Comparison of ENCODE assay signal across 12 cellular contexts in the genomic region with DNA sequence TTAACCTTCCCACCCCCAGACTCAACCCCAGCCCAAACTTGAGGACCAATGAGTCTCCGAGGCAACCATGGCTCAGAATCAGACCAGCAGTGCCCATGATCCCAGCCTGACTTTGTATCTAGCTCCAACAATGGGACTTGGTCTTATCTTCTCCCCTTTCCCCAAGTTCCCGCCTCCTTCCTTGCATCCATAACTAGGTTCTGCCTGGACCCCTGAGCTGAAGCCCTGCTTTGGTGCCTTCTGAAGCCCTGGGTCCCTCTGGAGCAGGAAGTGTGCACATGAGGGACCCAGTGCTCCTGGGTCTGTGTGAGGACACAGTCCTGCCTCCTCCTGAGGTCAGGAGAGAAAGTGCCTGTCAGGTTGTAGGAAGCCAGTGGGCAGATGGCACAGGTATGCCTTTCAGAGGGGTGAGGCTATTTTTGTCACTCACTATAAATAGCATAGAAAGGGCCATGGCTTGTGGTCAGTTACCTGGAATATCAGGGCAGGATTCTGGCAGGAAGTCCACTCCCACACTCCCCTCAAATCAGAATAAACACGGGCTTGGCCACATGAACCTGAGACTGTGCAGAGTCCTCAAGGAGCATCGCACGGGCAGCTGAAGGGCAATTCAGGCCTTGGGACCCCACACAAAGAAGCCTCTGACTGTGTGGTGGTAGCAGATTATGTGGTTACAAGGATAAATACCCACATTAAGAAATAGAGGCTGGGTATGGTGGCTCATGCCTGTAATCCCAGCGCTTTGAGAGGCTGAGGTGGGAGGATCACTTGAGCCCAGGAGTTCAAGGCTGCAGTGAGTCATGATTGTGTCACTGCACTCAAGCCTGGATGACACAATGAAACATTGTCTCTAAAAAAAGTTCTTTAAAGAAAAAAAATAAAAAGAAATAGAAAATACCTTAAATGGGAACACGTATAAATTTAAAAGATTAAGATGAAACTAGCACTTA. TPM values are rescaled to one million over a fixed set of nuclear protein-coding genes. Genes with fewer than 3 reads are reported as not detected.
DNase-seq lines count a peak whose midpoint lies in the region; ATAC-seq, FAIRE-seq and TF ChIP-seq lines count a peak whose summit lies in the region.
"Had no signal": no experiment of that assay in that cellular context is flagged by ENCODE, and none has a peak within 500 bp of the region (broad histone marks: within the 10 kb centered on the region; RNA-seq: fewer than 3 reads in every experiment).

No MANE protein-coding gene starts in this region.

- H3K4me1 Mint-ChIP-seq in MCF 10A (ENCODE audit: insufficient read depth, unreplicated experiment) = peaks cover 5% of the 10 kb centered on the region

- TF ChIP-seq CTCF in MCF 10A (IDR thresholded peaks at IDR 0.05; ENCODE audit: unreplicated experiment) (no peak), breast epithelium (IDR thresholded peaks at IDR 0.05) (no peak)

- H3K27me3 ChIP-seq in breast epithelium = no peaks in the 10 kb centered on the region
- H3K27me3 ChIP-seq: tibial nerve had no signal

- peaks cover 10% of the 10 kb centered on the region for H3K27me3 Mint-ChIP-seq in MCF 10A (ENCODE audit: insufficient read depth, unreplicated experiment)

- H3K36me3 Mint-ChIP-seq in MCF 10A (ENCODE audit: insufficient read depth, unreplicated experiment) = no peaks in the 10 kb centered on the region

- in situ Hi-C loops in SK-MEL-5 (cut with HindIII; ENCODE audit: low pct_unique_long_range_greater_than_20kb, low sequenced_read_pairs) = no loop called here

- no peak for TF ChIP-seq POLR2A in breast epithelium (IDR thresholded peaks at IDR 0.05)

- H3K9me3 ChIP-seq in breast epithelium = no peaks in the 10 kb centered on the region
- H3K9me3 ChIP-seq: tibial nerve had no signal

- H3K4me3 ChIP-seq in breast epithelium = no peak overlapping the region
- H3K4me3 ChIP-seq: tibial nerve had no signal

- H3K4me3 Mint-ChIP-seq in MCF 10A (ENCODE audit: unreplicated experiment) = no peak overlapping the region

- H3K36me3 ChIP-seq in breast epithelium = no peaks in the 10 kb centered on the region
- H3K36me3 ChIP-seq: tibial nerve had no signal

- intact Hi-C loops in MCF 10A (cut with micrococcal nuclease) = no loop called here
- intact Hi-C loops in breast epithelium (cut with DNase I; ENCODE audit: low total_unique reads) = no loop called here

- CTCF ChIA-PET in MCF 10A (lab: Yijun Ruan, JAX) = interaction anchor here (0.6 kb wide), 1 partner anchor 947 kb away, joined by 3 read pairs; no protein-coding TSS in a partner anchor

- peaks cover 8% of the 10 kb centered on the region for H3K9me3 Mint-ChIP-seq in MCF 10A (ENCODE audit: unreplicated experiment)

- FAIRE-seq in urothelium cell line (lab: Jason Lieb, UNC) = peak; percentile 76

- no peaks in the 10 kb centered on the region for H3K4me1 ChIP-seq in breast epithelium
- H3K4me1 ChIP-seq: tibial nerve had no signal

- POLR2A ChIA-PET in MCF 10A (lab: Yijun Ruan, JAX) = no interaction called here

- no peak overlapping the region for H3K27ac ChIP-seq in breast epithelium
- H3K27ac ChIP-seq: KMS-11, tibial nerve had no signal

- H3K27ac Mint-ChIP-seq in MCF 10A (ENCODE audit: low read depth, unreplicated experiment) = no peak overlapping the region

- DNase-seq in MCF 10A (ENCODE audit: unreplicated experiment) (peak; percentile 73), breast epithelium (ENCODE audit: low spot score in 2 of 2) (no peak), SK-MEL-5 (ENCODE audit: low read depth, low spot score) (peak; percentile 39), fibroblast of gingiva (ENCODE audit: low read depth) (peak; percentile 15), urothelium cell line (ENCODE audit: low spot score) (peak; percentile 72), iPS-NIHi11 (ENCODE audit: low spot score) (no peak), globus pallidus (ENCODE audit: low spot score) (no peak)
- DNase-seq: NCI-H345 had no signal

- BruUV-seq in MCF 10A (replicated peaks; lab: Mats Ljungman, UMichigan) = no TSS peak

- no peak for ATAC-seq in HG03460 (IDR thresholded peaks at IDR 0.05; ENCODE audit: unreplicated experiment)
- ATAC-seq: sciatic nerve had no signal

RNA-seq across cellular contexts. Expression of a gene that starts 27.4 kb away (rescaled TPM):
- total RNA-seq in MCF 10A (2022) (155 and 158 TPM in 2 replicates), breast epithelium (10 to 100 TPM; 58.2 to 67.8 (median 61.0) TPM)
- total RNA-seq in SK-MEL-5 (2014; rRNA removed; shearing (Covaris generic)) = 214 and 228 TPM in 2 replicates
- 316 and 331 TPM in 2 replicates for polyA plus RNA-seq in SK-MEL-5 (2015; cell fraction: cytosol; rRNA removed)
- polyA plus RNA-seq in SK-MEL-5 (2015; cell fraction: nucleus; rRNA removed) = 102 and 111 TPM in 2 replicates

Comparison
In these comparisons a context has a peak if more than half of its experiments do, and no peak if none do; other contexts are left out.
1. DNase-seq: peak in MCF 10A (single experiment), SK-MEL-5 (single experiment), fibroblast of gingiva (single experiment) and urothelium cell line (single experiment); none in breast epithelium (0 of 2), iPS-NIHi11 (single experiment) and globus pallidus (single experiment).